Comparison of ENCODE assay signal across 18 cellular contexts in genomic region chr7:27516415-27516814, GRCh38.
A peak's percentile ranks its signal among the peaks of the same experiment; 100 is the strongest.
DNase-seq lines count a peak whose midpoint lies in the region; ATAC-seq and TF ChIP-seq lines count a peak whose summit lies in the region.
"Had no signal": no experiment of that assay in that cellular context is flagged by ENCODE, and none has a peak within 500 bp of the region (broad histone marks: within the 10 kb centered on the region; RNA-seq: fewer than 3 reads in every experiment).

No MANE protein-coding gene starts in this region.

- DNase-seq in NCI-H82 (lab: John Stamatoyannopoulos, UW) = peak; percentile 50
- no peak for DNase-seq in NCI-H82 treated with DMSO at 0.1 percent for 48 hours (lab: John Stamatoyannopoulos, UW; ENCODE audit: unreplicated experiment)
- DNase-seq in NT2/D1 (ENCODE audit: low read depth, low spot score) = peak; percentile 58
- no peak for DNase-seq in type B pancreatic cell (ENCODE audit: extremely low spot score, unreplicated experiment)
- DNase-seq in activated T-cell treated with anti-CD3 and anti-CD28 coated beads, Interleukin-2, amount 50 U/mL, for 4 hours = no peak
- DNase-seq in omental fat pad (ENCODE audit: low spot score) = no peak
- DNase-seq in HEK293T (ENCODE audit: extremely low spot score) = no peak
- DNase-seq: CD8-positive, alpha-beta memory T cell; GOT3; Kasumi-1; MM.1S; NCI-H187; NCI-H2171 treated with DMSO at 0.1 percent for 48 hours had no signal

- H3K36me3 Mint-ChIP-seq in type B pancreatic cell = peaks cover 8% of the 10 kb centered on the region
- H3K36me3 Mint-ChIP-seq in activated T-cell treated with anti-CD3 and anti-CD28 coated beads, Interleukin-2, amount 50 U/mL, for 4 hours (ENCODE audit: insufficient read depth) = peaks cover 8% of the 10 kb centered on the region

- no peaks in the 10 kb centered on the region for H3K9me3 ChIP-seq in NT2/D1 (ENCODE audit: insufficient read depth, low read length)
- H3K9me3 ChIP-seq: A549; BLaER1 treated with 17β-estradiol and CSF1 and Interleukin-3, amounts not matched to agents 10 nM and 100 nM had no signal

- peak overlapping the region; percentile 26 for H3K27ac Mint-ChIP-seq in type B pancreatic cell
- H3K27ac Mint-ChIP-seq: CD8-positive, alpha-beta memory T cell; IgD-negative memory B cell had no signal

- no peaks in the 10 kb centered on the region for H3K4me1 ChIP-seq in NT2/D1 (ENCODE audit: insufficient read depth, insufficient read length)
- H3K4me1 ChIP-seq: A549; BLaER1 treated with 17β-estradiol and CSF1 and Interleukin-3, amounts not matched to agents 10 nM and 100 nM had no signal

- CTCF ChIA-PET in HEK293T (lab: Yijun Ruan, JAX) = no interaction called here

- no peak overlapping the region for H3K9ac ChIP-seq in NT2/D1 (ENCODE audit: insufficient read length, low read depth)
- H3K9ac ChIP-seq: BLaER1 treated with 17β-estradiol and CSF1 and Interleukin-3, amounts not matched to agents 10 nM and 100 nM had no signal

- ATAC-seq in esophagus mucosa (peak; percentile 70), omental fat pad (ENCODE audit: low FRiP score) (no peak)
- ATAC-seq in activated T-cell treated with anti-CD3 and anti-CD28 coated beads, Interleukin-2, amount 50 U/mL, for 4 hours = no peak
- ATAC-seq: A549, Panc1 had no signal

- H3K9me3 Mint-ChIP-seq in type B pancreatic cell = peaks cover 5% of the 10 kb centered on the region
- H3K9me3 Mint-ChIP-seq in activated T-cell treated with anti-CD3 and anti-CD28 coated beads, Interleukin-2, amount 50 U/mL, for 4 hours = no peaks in the 10 kb centered on the region
- H3K9me3 Mint-ChIP-seq: CD8-positive, alpha-beta memory T cell had no signal

- no peaks in the 10 kb centered on the region for H3K27me3 Mint-ChIP-seq in type B pancreatic cell
- no peaks in the 10 kb centered on the region for H3K27me3 Mint-ChIP-seq in activated T-cell treated with anti-CD3 and anti-CD28 coated beads, Interleukin-2, amount 50 U/mL, for 4 hours (ENCODE audit: low read depth)
- H3K27me3 Mint-ChIP-seq: CD8-positive, alpha-beta memory T cell; IgD-negative memory B cell had no signal

- H3K36me3 ChIP-seq in NT2/D1 (ENCODE audit: insufficient read depth, insufficient read length, low read length) = no peaks in the 10 kb centered on the region
- H3K36me3 ChIP-seq: BLaER1 treated with 17β-estradiol and CSF1 and Interleukin-3, amounts not matched to agents 10 nM and 100 nM had no signal

- POLR2A ChIA-PET in HEK293T (lab: Yijun Ruan, JAX) = no interaction called here

- peaks cover 41% of the 10 kb centered on the region for H3K4me1 Mint-ChIP-seq in type B pancreatic cell (ENCODE audit: unreplicated experiment)
- no peaks in the 10 kb centered on the region for H3K4me1 Mint-ChIP-seq in activated T-cell treated with anti-CD3 and anti-CD28 coated beads, Interleukin-2, amount 50 U/mL, for 4 hours (ENCODE audit: low read depth)
- H3K4me1 Mint-ChIP-seq: CD8-positive, alpha-beta memory T cell; IgD-negative memory B cell had no signal

- H3K4me3 Mint-ChIP-seq in type B pancreatic cell = no peak overlapping the region
- H3K4me3 Mint-ChIP-seq in activated T-cell treated with anti-CD3 and anti-CD28 coated beads, Interleukin-2, amount 50 U/mL, for 4 hours = no peak overlapping the region
- H3K4me3 Mint-ChIP-seq: CD8-positive, alpha-beta memory T cell; IgD-negative memory B cell had no signal

- peaks cover 59% of the 10 kb centered on the region for H3K27me3 ChIP-seq in NT2/D1 (ENCODE audit: insufficient read depth, insufficient read length)
- H3K27me3 ChIP-seq: BLaER1 treated with 17β-estradiol and CSF1 and Interleukin-3, amounts not matched to agents 10 nM and 100 nM had no signal

- H3K4me3 ChIP-seq in NT2/D1 (ENCODE audit: insufficient read length, low read depth) = no peak overlapping the region
- H3K4me3 ChIP-seq: A549; BLaER1 treated with 17β-estradiol and CSF1 and Interleukin-3, amounts not matched to agents 10 nM and 100 nM had no signal

- TF ChIP-seq CTCF in type B pancreatic cell (conservative IDR thresholded peaks at IDR 0.05) = no peak
- TF ChIP-seq CTCF in omental fat pad (IDR thresholded peaks at IDR 0.05) = no peak

TF ChIP-seq in HEK293T, 16 proteins besides CTCF, POLR2A, EP300 and RAD21:
- TF ChIP-seq FOXA1 (IDR thresholded peaks at IDR 0.05) (no peak), LEF1 (IDR thresholded peaks at IDR 0.05; ENCODE audit: borderline replicate concordance) (no peak), SUZ12 (IDR thresholded peaks at IDR 0.05) (no peak), BHLHE40 (IDR thresholded peaks at IDR 0.05; ENCODE audit: borderline replicate concordance) (no peak), L3MBTL2 (conservative IDR thresholded peaks at IDR 0.05) (no peak), SP1 (IDR thresholded peaks at IDR 0.05) (no peak), CTBP1 (IDR thresholded peaks at IDR 0.05; ENCODE audit: borderline replicate concordance) (no peak), ARNT (IDR thresholded peaks at IDR 0.05) (no peak), HDGF (IDR thresholded peaks at IDR 0.05; ENCODE audit: borderline replicate concordance) (no peak), NFRKB (IDR thresholded peaks at IDR 0.05) (no peak), FOXM1 (IDR thresholded peaks at IDR 0.05; ENCODE audit: borderline replicate concordance) (no peak), TARDBP (IDR thresholded peaks at IDR 0.05) (no peak), ELF4 (IDR thresholded peaks at IDR 0.05) (no peak), FOXK2 (IDR thresholded peaks at IDR 0.05) (no peak)

Comparison
In these comparisons a context has a peak if more than half of its experiments do, and no peak if none do; other contexts are left out.
1. DNase-seq: peak in NCI-H82 (single experiment) and NT2/D1 (single experiment); none in NCI-H82 treated with DMSO at 0.1 percent for 48 hours (single experiment), type B pancreatic cell (single experiment), activated T-cell treated with anti-CD3 and anti-CD28 coated beads, Interleukin-2, amount 50 U/mL, for 4 hours (single experiment), omental fat pad (single experiment) and HEK293T (single experiment).